ENCODE assay signal across 1 cellular context in genomic region chr12:3119192-3119744, GRCh38.
A peak's percentile ranks its signal among the peaks of the same experiment; 100 is the strongest.
TF ChIP-seq lines count a peak whose summit lies in the region.

No MANE protein-coding gene starts in this region.

TF ChIP-seq in HepG2, 621 proteins besides CTCF, POLR2A, EP300 and RAD21 (continued from another document):
- TF ChIP-seq, protein P1, sequence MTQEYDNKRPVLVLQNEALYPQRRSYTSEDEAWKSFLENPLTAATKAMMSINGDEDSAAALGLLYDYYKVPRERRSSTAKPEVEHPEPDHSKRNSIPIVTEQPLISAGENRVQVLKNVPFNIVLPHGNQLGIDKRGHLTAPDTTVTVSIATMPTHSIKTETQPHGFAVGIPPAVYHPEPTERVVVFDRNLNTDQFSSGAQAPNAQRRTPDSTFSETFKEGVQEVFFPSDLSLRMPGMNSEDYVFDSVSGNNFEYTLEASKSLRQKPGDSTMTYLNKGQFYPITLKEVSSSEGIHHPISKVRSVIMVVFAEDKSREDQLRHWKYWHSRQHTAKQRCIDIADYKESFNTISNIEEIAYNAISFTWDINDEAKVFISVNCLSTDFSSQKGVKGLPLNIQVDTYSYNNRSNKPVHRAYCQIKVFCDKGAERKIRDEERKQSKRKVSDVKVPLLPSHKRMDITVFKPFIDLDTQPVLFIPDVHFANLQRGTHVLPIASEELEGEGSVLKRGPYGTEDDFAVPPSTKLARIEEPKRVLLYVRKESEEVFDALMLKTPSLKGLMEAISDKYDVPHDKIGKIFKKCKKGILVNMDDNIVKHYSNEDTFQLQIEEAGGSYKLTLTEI (CRISPR knock-in tag; conservative IDR thresholded peaks at IDR 0.05), result no peak
- TF ChIP-seq, protein P2, sequence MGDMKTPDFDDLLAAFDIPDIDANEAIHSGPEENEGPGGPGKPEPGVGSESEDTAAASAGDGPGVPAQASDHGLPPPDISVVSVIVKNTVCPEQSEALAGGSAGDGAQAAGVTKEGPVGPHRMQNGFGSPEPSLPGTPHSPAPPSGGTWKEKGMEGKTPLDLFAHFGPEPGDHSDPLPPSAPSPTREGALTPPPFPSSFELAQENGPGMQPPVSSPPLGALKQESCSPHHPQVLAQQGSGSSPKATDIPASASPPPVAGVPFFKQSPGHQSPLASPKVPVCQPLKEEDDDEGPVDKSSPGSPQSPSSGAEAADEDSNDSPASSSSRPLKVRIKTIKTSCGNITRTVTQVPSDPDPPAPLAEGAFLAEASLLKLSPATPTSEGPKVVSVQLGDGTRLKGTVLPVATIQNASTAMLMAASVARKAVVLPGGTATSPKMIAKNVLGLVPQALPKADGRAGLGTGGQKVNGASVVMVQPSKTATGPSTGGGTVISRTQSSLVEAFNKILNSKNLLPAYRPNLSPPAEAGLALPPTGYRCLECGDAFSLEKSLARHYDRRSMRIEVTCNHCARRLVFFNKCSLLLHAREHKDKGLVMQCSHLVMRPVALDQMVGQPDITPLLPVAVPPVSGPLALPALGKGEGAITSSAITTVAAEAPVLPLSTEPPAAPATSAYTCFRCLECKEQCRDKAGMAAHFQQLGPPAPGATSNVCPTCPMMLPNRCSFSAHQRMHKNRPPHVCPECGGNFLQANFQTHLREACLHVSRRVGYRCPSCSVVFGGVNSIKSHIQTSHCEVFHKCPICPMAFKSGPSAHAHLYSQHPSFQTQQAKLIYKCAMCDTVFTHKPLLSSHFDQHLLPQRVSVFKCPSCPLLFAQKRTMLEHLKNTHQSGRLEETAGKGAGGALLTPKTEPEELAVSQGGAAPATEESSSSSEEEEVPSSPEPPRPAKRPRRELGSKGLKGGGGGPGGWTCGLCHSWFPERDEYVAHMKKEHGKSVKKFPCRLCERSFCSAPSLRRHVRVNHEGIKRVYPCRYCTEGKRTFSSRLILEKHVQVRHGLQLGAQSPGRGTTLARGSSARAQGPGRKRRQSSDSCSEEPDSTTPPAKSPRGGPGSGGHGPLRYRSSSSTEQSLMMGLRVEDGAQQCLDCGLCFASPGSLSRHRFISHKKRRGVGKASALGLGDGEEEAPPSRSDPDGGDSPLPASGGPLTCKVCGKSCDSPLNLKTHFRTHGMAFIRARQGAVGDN (CRISPR knock-in tag; IDR thresholded peaks at IDR 0.05), result peak; percentile 26; the same call in 1 of the 2 replicates
TF ChIP-seq in HepG2: peak in this region for 1.
